In the genomic region with DNA sequence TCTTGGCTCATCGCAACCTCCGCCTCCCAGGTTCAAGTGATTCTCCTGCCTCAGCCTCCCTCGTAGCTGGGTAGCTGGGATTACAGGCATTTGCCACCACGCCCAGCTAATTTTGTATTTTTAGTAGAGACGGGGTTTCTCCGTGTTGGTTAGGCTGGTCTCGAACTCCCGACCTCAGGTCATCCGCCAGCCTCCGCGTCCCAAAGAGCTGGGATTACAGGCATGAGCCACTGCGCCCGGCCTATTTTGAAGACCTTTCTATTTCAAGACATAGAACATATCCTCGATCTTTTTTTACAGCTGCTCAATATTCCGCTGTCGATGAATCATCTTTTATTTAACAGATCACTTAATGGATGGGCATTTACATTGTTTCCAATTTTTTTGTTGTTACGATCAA, we compare ENCODE assay signal across 1 cellular context. TPM values are rescaled to one million over a fixed set of nuclear protein-coding genes. Genes with fewer than 3 reads are reported as not detected.
"Had no signal": no experiment of that assay in that cellular context is flagged by ENCODE, and none has a peak within 500 bp of the region (broad histone marks: within the 10 kb centered on the region; RNA-seq: fewer than 3 reads in every experiment).

No MANE protein-coding gene starts in this region.

RNA-seq across cellular contexts. Expression of gene TRIM7, which starts 5.7 kb away (rescaled TPM):
- total RNA-seq: neural crest cell had no signal
